In the genomic region with DNA sequence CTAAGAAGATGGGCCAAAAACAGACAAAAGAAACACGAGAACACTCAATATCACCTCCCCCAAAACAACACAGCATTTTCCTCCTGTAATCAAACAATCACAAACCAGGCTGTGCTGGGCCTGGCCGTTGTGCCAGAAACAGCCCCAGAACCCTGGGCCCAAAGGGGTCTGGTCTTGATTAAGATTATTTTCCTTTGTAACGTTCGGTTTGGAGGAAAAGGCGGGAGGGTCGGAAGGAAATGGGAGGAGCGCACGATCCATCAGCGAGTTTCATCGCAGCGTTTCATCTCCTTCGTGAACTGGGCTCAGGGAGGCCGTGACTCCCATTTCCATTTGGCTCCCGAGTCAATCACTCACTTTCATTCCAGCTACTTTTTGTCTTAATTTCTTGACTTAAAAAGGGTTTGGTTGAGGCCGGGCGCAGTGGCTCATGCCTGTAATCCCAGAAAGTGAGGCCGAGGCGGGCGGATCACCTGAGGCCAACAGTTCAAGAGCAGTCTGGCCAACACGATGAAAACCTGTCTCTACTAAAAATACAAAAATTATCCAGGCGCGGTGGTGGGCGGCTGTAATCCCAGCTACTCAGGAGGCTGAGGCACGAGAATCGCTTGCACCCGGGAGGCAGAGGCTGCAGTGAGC, we compare ENCODE assay signal across 14 cellular contexts.
A peak's percentile ranks its signal among the peaks of the same experiment; 100 is the strongest.
DNase-seq lines count a peak whose midpoint lies in the region; ATAC-seq and TF ChIP-seq lines count a peak whose summit lies in the region.
"Had no signal": no experiment of that assay in that cellular context is flagged by ENCODE, and none has a peak within 500 bp of the region (broad histone marks: within the 10 kb centered on the region; RNA-seq: fewer than 3 reads in every experiment).

No MANE protein-coding gene starts in this region.

- H3K4me3 ChIP-seq in HUES6 (ENCODE audit: low read depth, low read length): no peak overlapping the region
- H3K4me3 ChIP-seq in mesenchymal stem cell (ENCODE audit: insufficient read depth in 1 of 2, low read depth in 1 of 2, low read length in 2 of 2): peak overlapping the region in 1 of 2 experiments; percentile 54
- no peak overlapping the region for H3K4me3 ChIP-seq in transverse colon
- H3K4me3 ChIP-seq: ovary had no signal

- H2BK5ac ChIP-seq in mesenchymal stem cell (ENCODE audit: low read depth, low read length, poor library complexity, severe bottlenecking): no peak overlapping the region

- H3K9ac ChIP-seq in HUES6 (ENCODE audit: low read length) (peak overlapping the region; percentile 16), mesenchymal stem cell (ENCODE audit: low read length) (peak overlapping the region; percentile 78)

- DNase-seq in fibroblast of gingiva (ENCODE audit: low read depth): peak; percentile 40
- no peak for DNase-seq in mesenchymal stem cell
- no peak for DNase-seq in transverse colon
- no peak for DNase-seq in COLO829 (ENCODE audit: low spot score)
- no peak for DNase-seq in NCI-H774 (lab: John Stamatoyannopoulos, UW)
- DNase-seq: activated CD4-positive, alpha-beta T cell treated with anti-CD3 and anti-CD28 coated beads for 4 hours; CD4-positive, alpha-beta T cell; NCI-H1105 treated with DMSO at 0.1 percent for 48 hours; NCI-H446; PC-3; stimulated activated CD4-positive, alpha-beta T cell treated with anti-CD3 and anti-CD28 coated beads, Interleukin-2, amount 100 ng/mL, for 24 hours had no signal

- no peak overlapping the region for H4K8ac ChIP-seq in mesenchymal stem cell (ENCODE audit: low read length)

- H3K27ac ChIP-seq in HUES6 (ENCODE audit: low read depth, low read length): 0 out of 2 replicates have a peak overlapping the region, but pooled peaks have one; percentile 5
- no peak overlapping the region for H3K27ac ChIP-seq in mesenchymal stem cell (ENCODE audit: low read length, poor library complexity, severe bottlenecking)
- peak overlapping the region; percentile 15 to 58 (median 31) for H3K27ac ChIP-seq in transverse colon

- H2AFZ ChIP-seq in mesenchymal stem cell (ENCODE audit: low read depth, low read length): no peak overlapping the region

- no peak for ATAC-seq in GM19351 (IDR thresholded peaks at IDR 0.05; ENCODE audit: unreplicated experiment)
- ATAC-seq: PC-3 had no signal

- peak overlapping the region; percentile 21 for H4K91ac ChIP-seq in mesenchymal stem cell (ENCODE audit: low read length)

- 90% methylated on average over 26 of the region's 26 CpGs for WGBS in mesenchymal stem cell
- WGBS in transverse colon (ENCODE audit: low coverage in 1 of 2), 2 donors: 77 to 83% methylated on average over 20 to 26 of the region's 26 CpGs

- no peak for TF ChIP-seq POLR2A in transverse colon (IDR thresholded peaks at IDR 0.05)

- no peaks in the 10 kb centered on the region for H3K9me3 ChIP-seq in HUES6 (ENCODE audit: control insufficient read depth, insufficient read depth, low read depth, low read length)
- no peaks in the 10 kb centered on the region for H3K9me3 ChIP-seq in mesenchymal stem cell (ENCODE audit: control insufficient read depth, low read length)
- H3K9me3 ChIP-seq in transverse colon: no peaks in the 10 kb centered on the region
- H3K9me3 ChIP-seq: ovary had no signal

- no peak overlapping the region for H3K23ac ChIP-seq in mesenchymal stem cell (ENCODE audit: low read length in 2 of 2)

- peak overlapping the region in 1 of 2 experiments; percentile 47 for H2BK12ac ChIP-seq in mesenchymal stem cell (ENCODE audit: low read length in 2 of 2)

- no peak overlapping the region for H3K14ac ChIP-seq in mesenchymal stem cell (ENCODE audit: low read length in 2 of 2)

- H3K36me3 ChIP-seq in HUES6 (ENCODE audit: control insufficient read depth, insufficient read depth, low read length) (0 out of 2 replicates have a peak, but pooled peaks cover 7% of the 10 kb centered on the region), mesenchymal stem cell (ENCODE audit: control insufficient read depth in 1 of 2, insufficient read depth in 2 of 2, low read depth in 1 of 2, low read length in 2 of 2) (peaks cover 0 to 23% of the 10 kb centered on the region in 2 experiments), transverse colon (no peaks in the 10 kb centered on the region)
- H3K36me3 ChIP-seq: ovary had no signal

- in situ Hi-C loops in transverse colon (cut with MboI; ENCODE audit: low pct_ligation_motif_present in 1 of 4, low pct_unique_long_range_greater_than_20kb in 1 of 4, low sequenced_read_pairs in 3 of 4): no loop called here

- no peak overlapping the region for H3K18ac ChIP-seq in mesenchymal stem cell (ENCODE audit: low read depth in 1 of 2, low read length in 2 of 2)

- TF ChIP-seq EP300 in transverse colon (IDR thresholded peaks at IDR 0.05; ENCODE audit: low read depth): no peak

- peaks cover 58% of the 10 kb centered on the region for H3K79me1 ChIP-seq in mesenchymal stem cell (replicated peaks; ENCODE audit: low read length, poor library complexity, severe bottlenecking)

- H3K4me1 ChIP-seq in HUES6 (ENCODE audit: control insufficient read depth, insufficient read depth, low read length) (peaks cover 49% of the 10 kb centered on the region), mesenchymal stem cell (ENCODE audit: control insufficient read depth, insufficient read depth, low read depth, low read length) (peaks cover 19% of the 10 kb centered on the region), transverse colon (peaks cover under 1 to 18% (median 6%) of the 10 kb centered on the region in 4 donors)

- no peak overlapping the region for H2BK120ac ChIP-seq in mesenchymal stem cell (ENCODE audit: low read depth, low read length)

- intact Hi-C loops in transverse colon (cut with DNase I; ENCODE audit: low total_unique reads): loop anchor here (10.0 kb wide), 1 partner anchor 57 kb away; a partner anchor contains a TSS

- no peak overlapping the region for H2BK15ac ChIP-seq in mesenchymal stem cell (ENCODE audit: low read depth, poor library complexity, severe bottlenecking)

- H3K27me3 ChIP-seq in HUES6 (ENCODE audit: control insufficient read depth, insufficient read depth, low read length): no peaks in the 10 kb centered on the region
- H3K27me3 ChIP-seq in mesenchymal stem cell (ENCODE audit: control insufficient read depth in 1 of 2, insufficient read depth in 1 of 2, low read length in 2 of 2): no peaks in the 10 kb centered on the region
- no peaks in the 10 kb centered on the region for H3K27me3 ChIP-seq in transverse colon
- H3K27me3 ChIP-seq: ovary had no signal

- no peak for TF ChIP-seq CTCF in transverse colon (IDR thresholded peaks at IDR 0.05)

- H3K4me2 ChIP-seq in mesenchymal stem cell (ENCODE audit: low read length, poor library complexity, severe bottlenecking): no peak overlapping the region

- H2AK5ac ChIP-seq in mesenchymal stem cell (ENCODE audit: low read length, severe bottlenecking): no peak overlapping the region

- no peak overlapping the region for H3K4ac ChIP-seq in mesenchymal stem cell (ENCODE audit: low read depth in 1 of 2, low read length in 2 of 2)
